In genomic region chr2:64644240-64645013, GRCh38 we compare ENCODE assay signal across 7 cellular contexts. TPM values are rescaled to one million over a fixed set of nuclear protein-coding genes. Genes with fewer than 3 reads are reported as not detected.
DNase-seq lines count a peak whose midpoint lies in the region; ATAC-seq and TF ChIP-seq lines count a peak whose summit lies in the region.

No MANE protein-coding gene starts in this region.

- peaks cover 13% of the 10 kb centered on the region for H3K36me3 Mint-ChIP-seq in dendritic cell treated with granulocyte-macrophage colony-stimulating factor and Interleukin-4, amounts not matched to agents 40 ng/mL and 50 ng/mL, for 4 days (ENCODE audit: low read depth)

- TF ChIP-seq CTCF in GM12875 (IDR thresholded peaks at IDR 0.05; ENCODE audit: borderline replicate concordance, insufficient read depth, low read depth, low read length) (no peak), left lung (IDR thresholded peaks at IDR 0.05) (no peak)

- H3K9me3 ChIP-seq in MG63: no peaks in the 10 kb centered on the region
- H3K9me3 ChIP-seq in left lung: no peaks in the 10 kb centered on the region

- H3K27ac ChIP-seq in left lung: peak overlapping the region; percentile 89 to 94

- intact Hi-C loops in dendritic cell treated with granulocyte-macrophage colony-stimulating factor and Interleukin-4, amounts not matched to agents 40 ng/mL and 50 ng/mL, for 4 days (cut with micrococcal nuclease): loop anchor here (1.0 to 5.0 kb wide), 3 partner anchors 36 to 187 kb away; partner anchors contain the start of gene AFTPH
- intact Hi-C loops in left lung (cut with DNase I): no loop called here

- peak; percentile 79 for ATAC-seq in left lung

- H3K4me3 Mint-ChIP-seq in dendritic cell treated with granulocyte-macrophage colony-stimulating factor and Interleukin-4, amounts not matched to agents 40 ng/mL and 50 ng/mL, for 4 days: peak overlapping the region; percentile 91

- no peaks in the 10 kb centered on the region for H3K27me3 Mint-ChIP-seq in dendritic cell treated with granulocyte-macrophage colony-stimulating factor and Interleukin-4, amounts not matched to agents 40 ng/mL and 50 ng/mL, for 4 days

- H3K4me3 ChIP-seq in GM12875 (ENCODE audit: low read depth, low read length) (peak overlapping the region; percentile 46), MG63 (peak overlapping the region; percentile 38), left lung (peak overlapping the region; percentile 18 to 47)

- H3K27me3 ChIP-seq in MG63 (no peaks in the 10 kb centered on the region), left lung (no peaks in the 10 kb centered on the region)

- peak; percentile 44 for DNase-seq in HCEC 1CT
- DNase-seq in MG63: peak; percentile 72
- DNase-seq in UCSD-AML1 (lab: John Stamatoyannopoulos, UW; ENCODE audit: unreplicated experiment): peak; percentile 75
- DNase-seq in left lung: peak; percentile 83 to 91
- peak; percentile 53 for DNase-seq in stimulated activated CD8-positive, alpha-beta memory T cell treated with anti-CD3 and anti-CD28 coated beads, Interleukin-4, amount 100 ng/mL, for 24 hours (ENCODE audit: low read depth)

- H3K4me1 Mint-ChIP-seq in dendritic cell treated with granulocyte-macrophage colony-stimulating factor and Interleukin-4, amounts not matched to agents 40 ng/mL and 50 ng/mL, for 4 days (ENCODE audit: low read depth): peaks cover 64% of the 10 kb centered on the region

- H3K27ac Mint-ChIP-seq in dendritic cell treated with granulocyte-macrophage colony-stimulating factor and Interleukin-4, amounts not matched to agents 40 ng/mL and 50 ng/mL, for 4 days: peak overlapping the region; percentile 98

- H3K9me3 Mint-ChIP-seq in dendritic cell treated with granulocyte-macrophage colony-stimulating factor and Interleukin-4, amounts not matched to agents 40 ng/mL and 50 ng/mL, for 4 days: no peaks in the 10 kb centered on the region

- H3K36me3 ChIP-seq in MG63: peaks cover 14% of the 10 kb centered on the region
- H3K36me3 ChIP-seq in left lung: no peaks in the 10 kb centered on the region

- peaks cover 17 to 77% of the 10 kb centered on the region in 2 donors for H3K4me1 ChIP-seq in left lung

RNA-seq across cellular contexts. Expression of gene SERTAD2, which starts 9.3 kb away (rescaled TPM):
- total RNA-seq in MG63 (2014; rRNA removed; shearing (Covaris generic); ENCODE audit: low replicate concordance): 9.4 and 11.6 TPM in 2 replicates
- total RNA-seq in left lung: 10 to 100 TPM; 17.9 to 18.4 TPM

Comparison
In these comparisons a context has a peak if more than half of its experiments do, and no peak if none do; other contexts are left out.
1. Peak in every context shown above with its lines: DNase-seq, ATAC-seq, H3K4me3 ChIP-seq and H3K27ac ChIP-seq.